Comparison of ENCODE assay signal across 8 cellular contexts in genomic region chr6:16762547-16763477, GRCh38. TPM values are rescaled to one million over a fixed set of nuclear protein-coding genes. Genes with fewer than 3 reads are reported as not detected.
DNase-seq lines count a peak whose midpoint lies in the region; ATAC-seq and TF ChIP-seq lines count a peak whose summit lies in the region.

No MANE protein-coding gene starts in this region.

- peak overlapping the region; percentile 72 for H3K4me3 ChIP-seq in HFF-Myc (replicated peaks; ENCODE audit: low read depth, low read length)

- peak; percentile 15 for ATAC-seq in activated B cell treated with CpG ODN at 0.5 μM for 24 hours (ENCODE audit: low read depth)

- H3K9me3 Mint-ChIP-seq in activated B cell treated with CpG ODN at 0.5 μM for 24 hours: no peaks in the 10 kb centered on the region

- TF ChIP-seq CTCF in HFF-Myc (IDR thresholded peaks at IDR 0.05; ENCODE audit: low read depth, low read length, missing control alignments) (peak; percentile 67), activated B cell treated with CpG ODN at 0.5 μM for 24 hours (IDR thresholded peaks at IDR 0.05) (peak; percentile 58)

- POLR2A ChIA-PET in activated B cell treated with CpG ODN at 0.5 μM for 24 hours (lab: Charles Lee): interaction anchor here (0.5 to 3.1 kb wide), 28 partner anchors 13 to 1580 kb away, joined by 3 to 28 read pairs (median 5); no protein-coding TSS in a partner anchor

- peak overlapping the region; percentile 95 for H3K4me3 Mint-ChIP-seq in activated B cell treated with CpG ODN at 0.5 μM for 24 hours

- no peaks in the 10 kb centered on the region for H3K27me3 Mint-ChIP-seq in activated B cell treated with CpG ODN at 0.5 μM for 24 hours

- CTCF ChIA-PET in activated B cell treated with CpG ODN at 0.5 μM for 24 hours (lab: Charles Lee): interaction anchor here (0.6 to 5.4 kb wide), 49 partner anchors 8 to 477 kb away, joined by 3 to 174 read pairs (median 4); no protein-coding TSS in a partner anchor

- peaks cover 33% of the 10 kb centered on the region for H3K4me1 Mint-ChIP-seq in activated B cell treated with CpG ODN at 0.5 μM for 24 hours

- DNase-seq in DMS153 (lab: John Stamatoyannopoulos, UW) (peak; percentile 17), DMS153 treated with DMSO at 0.1 percent for 48 hours (lab: John Stamatoyannopoulos, UW; ENCODE audit: unreplicated experiment) (no peak), HFF-Myc (ENCODE audit: extremely low read depth, low read depth) (peak; percentile 69), NCI-H187 treated with DMSO at 0.1 percent for 48 hours (lab: John Stamatoyannopoulos, UW) (peak; percentile 31), activated B cell treated with CpG ODN at 0.5 μM for 24 hours (peak; percentile 32), cerebellar nuclear complex (lab: John Stamatoyannopoulos, UW) (peak; percentile 2 to 70), kidney glomerular epithelial cell (lab: John Stamatoyannopoulos, UW) (peak; percentile 76)
- DNase-seq in stimulated activated CD4-positive, alpha-beta T cell treated with anti-CD3 and anti-CD28 coated beads, Interleukin-4, amount 100 ng/mL, for 24 hours: peak; percentile 68

- intact Hi-C loops in activated B cell treated with CpG ODN at 0.5 μM for 24 hours (cut with micrococcal nuclease): loop anchor here (1.0 to 10.0 kb wide), 5 partner anchors 8 to 942 kb away; partner anchors contain the start of genes GMPR and NUP153

- H3K27ac Mint-ChIP-seq in activated B cell treated with CpG ODN at 0.5 μM for 24 hours: peak overlapping the region; percentile 89

- H3K36me3 Mint-ChIP-seq in activated B cell treated with CpG ODN at 0.5 μM for 24 hours (ENCODE audit: low read depth): peaks cover 10% of the 10 kb centered on the region

RNA-seq across cellular contexts. Expression of gene ATXN1, which starts 1.6 kb away (rescaled TPM):
- 43.1 and 59.8 TPM in 2 replicates for total RNA-seq in activated B cell treated with CpG ODN at 0.5 μM for 24 hours
